Comparison of ENCODE assay signal across 16 cellular contexts in genomic region chr13:98278068-98278619, GRCh38.
"Had no signal": no experiment of that assay in that cellular context is flagged by ENCODE, and none has a peak within 500 bp of the region (broad histone marks: within the 10 kb centered on the region; RNA-seq: fewer than 3 reads in every experiment).

No MANE protein-coding gene starts in this region.

- DNase-seq: activated CD4-positive, alpha-beta T cell treated with anti-CD3 and anti-CD28 coated beads, Interleukin-2, amount 10 ng/mL, durations not matched to agents 7 days and 5 days; activated CD8-positive, alpha-beta memory T cell treated with anti-CD3 and anti-CD28 coated beads for 24 hours; activated naive CD8-positive, alpha-beta T cell treated with anti-CD3 and anti-CD28 coated beads for 36 hours; amygdala; brain microvascular endothelial cell; cerebellar nuclear complex; hippocampal formation; kidney; left ventricle myocardium inferior; naive thymus-derived CD8-positive, alpha-beta T cell; T-helper 2 cell; upper lobe of right lung had no signal

- H3K36me3 Mint-ChIP-seq: activated naive CD8-positive, alpha-beta T cell treated with anti-CD3 and anti-CD28 coated beads for 36 hours; naive thymus-derived CD8-positive, alpha-beta T cell had no signal

- FAIRE-seq: kidney, TTC549 had no signal

- H3K27ac ChIP-seq: brain microvascular endothelial cell, left ventricle myocardium inferior, upper lobe of right lung had no signal

- H3K4me3 Mint-ChIP-seq: activated CD4-positive, alpha-beta T cell treated with anti-CD3 and anti-CD28 coated beads, Interleukin-2, amount 10 ng/mL, durations not matched to agents 7 days and 5 days; activated naive CD8-positive, alpha-beta T cell treated with anti-CD3 and anti-CD28 coated beads for 36 hours; activated T-helper 1 cell treated with anti-CD3 and anti-CD28 coated beads, Interleukin-12 subunit alpha, Interleukin-12 subunit beta, Interleukin-2, Interleukin-4 antibody, amounts not matched to agents 30 ng/mL and 10 ng/mL and 1 ng/mL, durations not matched to agents 14 hours and 24 hours and 36 hours; stimulated activated naive CD8-positive, alpha-beta T cell treated with anti-CD3 and anti-CD28 coated beads, Interleukin-15, Interleukin-2, amounts not matched to agents 100 ng/mL and 50 ng/mL, for 24 hours had no signal

- H3K27me3 ChIP-seq: brain microvascular endothelial cell, upper lobe of right lung had no signal

- H3K36me3 ChIP-seq: brain microvascular endothelial cell, left ventricle myocardium inferior, upper lobe of right lung had no signal

- H3K9me3 Mint-ChIP-seq: activated CD4-positive, alpha-beta T cell treated with anti-CD3 and anti-CD28 coated beads, Interleukin-2, amount 10 ng/mL, durations not matched to agents 7 days and 5 days; activated naive CD8-positive, alpha-beta T cell treated with anti-CD3 and anti-CD28 coated beads for 36 hours; activated T-helper 1 cell treated with anti-CD3 and anti-CD28 coated beads, Interleukin-12 subunit alpha, Interleukin-12 subunit beta, Interleukin-2, Interleukin-4 antibody, amounts not matched to agents 30 ng/mL and 10 ng/mL and 1 ng/mL, durations not matched to agents 14 hours and 24 hours and 36 hours; naive thymus-derived CD8-positive, alpha-beta T cell; stimulated activated naive CD8-positive, alpha-beta T cell treated with anti-CD3 and anti-CD28 coated beads, Interleukin-15, Interleukin-2, amounts not matched to agents 100 ng/mL and 50 ng/mL, for 24 hours had no signal

- ATAC-seq: naive thymus-derived CD8-positive, alpha-beta T cell; sciatic nerve; upper lobe of right lung had no signal

- H3K27me3 Mint-ChIP-seq: activated naive CD8-positive, alpha-beta T cell treated with anti-CD3 and anti-CD28 coated beads for 36 hours had no signal

- H3K27ac Mint-ChIP-seq: activated CD4-positive, alpha-beta T cell treated with anti-CD3 and anti-CD28 coated beads, Interleukin-2, amount 10 ng/mL, durations not matched to agents 7 days and 5 days; activated naive CD8-positive, alpha-beta T cell treated with anti-CD3 and anti-CD28 coated beads for 36 hours; activated T-helper 1 cell treated with anti-CD3 and anti-CD28 coated beads, Interleukin-12 subunit alpha, Interleukin-12 subunit beta, Interleukin-2, Interleukin-4 antibody, amounts not matched to agents 30 ng/mL and 10 ng/mL and 1 ng/mL, durations not matched to agents 14 hours and 24 hours and 36 hours; naive thymus-derived CD8-positive, alpha-beta T cell; stimulated activated naive CD8-positive, alpha-beta T cell treated with anti-CD3 and anti-CD28 coated beads, Interleukin-15, Interleukin-2, amounts not matched to agents 100 ng/mL and 50 ng/mL, for 24 hours had no signal

- H3K9me3 ChIP-seq: left ventricle myocardium inferior, upper lobe of right lung had no signal

- H3K4me3 ChIP-seq: left ventricle myocardium inferior, upper lobe of right lung had no signal
